Comparison of ENCODE assay signal across 16 cellular contexts in genomic region chr13:98301721-98302120, GRCh38.
DNase-seq lines count a peak whose midpoint lies in the region; ATAC-seq and TF ChIP-seq lines count a peak whose summit lies in the region.
"Had no signal": no experiment of that assay in that cellular context is flagged by ENCODE, and none has a peak within 500 bp of the region (broad histone marks: within the 10 kb centered on the region; RNA-seq: fewer than 3 reads in every experiment).

No MANE protein-coding gene starts in this region.

- H3K23ac ChIP-seq in IMR-90 (ENCODE audit: low read depth, low read length), result peak overlapping the region; percentile 91

- peaks cover 44 to 89% of the 10 kb centered on the region in 2 experiments for H3K79me1 ChIP-seq in IMR-90 (ENCODE audit: low read depth in 1 of 2, low read length in 2 of 2)

- H2BK5ac ChIP-seq in IMR-90 (ENCODE audit: low read depth, low read length, poor library complexity, severe bottlenecking), result peak overlapping the region; percentile 99

- TF ChIP-seq CTCF in IMR-90 (conservative IDR thresholded peaks at IDR 0.05; ENCODE audit: low read depth, low read length) (no peak), astrocyte of the spinal cord (IDR thresholded peaks at IDR 0.05; ENCODE audit: low read depth, low read length) (no peak), left lung (IDR thresholded peaks at IDR 0.05) (no peak)

- BruUV-seq in IMR-90 (replicated peaks; lab: Mats Ljungman, UMichigan), result no TSS peak

- peak overlapping the region; percentile 82 for H2BK15ac ChIP-seq in IMR-90 (ENCODE audit: low read depth, low read length)

- peak overlapping the region; percentile 88 for H2AK9ac ChIP-seq in IMR-90 (replicated peaks; ENCODE audit: low read depth, low read length, poor library complexity)

- H2BK20ac ChIP-seq in IMR-90 (ENCODE audit: low read depth, low read length), result peak overlapping the region; percentile 91

- peak overlapping the region; percentile 96 for H3K27ac ChIP-seq in IMR-90 (ENCODE audit: insufficient read depth, low read length)
- H3K27ac ChIP-seq in left lung, result peak overlapping the region; percentile 1 to 58
- H3K27ac ChIP-seq in temporal lobe (ENCODE audit: low read depth, low read length), result peak overlapping the region; percentile 3
- H3K27ac ChIP-seq: right atrium auricular region had no signal

- H2BK120ac ChIP-seq in IMR-90 (ENCODE audit: low read depth, low read length), result peak overlapping the region; percentile 93

- peak overlapping the region; percentile 99 for H4K91ac ChIP-seq in IMR-90 (ENCODE audit: insufficient read depth, low read depth, low read length)

- peak overlapping the region; percentile 100 for H3K4ac ChIP-seq in IMR-90 (ENCODE audit: low read depth, low read length)

- peak overlapping the region; percentile 90 for H3K4me2 ChIP-seq in IMR-90 (ENCODE audit: low read depth, low read length)

- DNase-seq in IMR-90 (peak; percentile 89), astrocyte of the spinal cord (ENCODE audit: low read depth, low spot score) (peak; percentile 48), left lung (no peak), NCI-H524 (lab: John Stamatoyannopoulos, UW) (no peak), OCI-M2 (lab: John Stamatoyannopoulos, UW; ENCODE audit: unreplicated experiment) (no peak), NCI-H128 (lab: John Stamatoyannopoulos, UW; ENCODE audit: unreplicated experiment) (no peak), HT-29 (ENCODE audit: low spot score) (no peak)
- DNase-seq: CD4-positive, alpha-beta memory T cell; cortex of kidney; immature natural killer cell; NCI-H2107; stimulated activated CD4-positive, alpha-beta T cell treated with anti-CD3 and anti-CD28 coated beads, Interleukin-4, amount 100 ng/mL, for 1 hour had no signal

- H3K9me3 ChIP-seq in IMR-90 (ENCODE audit: control insufficient read depth, insufficient read depth, low read length), result no peaks in the 10 kb centered on the region
- H3K9me3 ChIP-seq in left lung, result no peaks in the 10 kb centered on the region
- H3K9me3 ChIP-seq: HAP-1, right atrium auricular region had no signal

- H3K18ac ChIP-seq in IMR-90 (ENCODE audit: low read depth, low read length), result peak overlapping the region; percentile 96

- peak overlapping the region; percentile 88 for H2AK5ac ChIP-seq in IMR-90 (ENCODE audit: low read depth, low read length)

- H3K4me3 ChIP-seq in IMR-90 (ENCODE audit: insufficient read depth, low read depth, low read length) (peak overlapping the region; percentile 17; the same call in 1 of the 2 replicates), astrocyte of the spinal cord (ENCODE audit: low read depth, low read length) (no peak overlapping the region), left lung (no peak overlapping the region)
- H3K4me3 ChIP-seq: HAP-1, right atrium auricular region had no signal

- in situ Hi-C loops in IMR-90 (cut with MboI; ENCODE audit: low sequenced_read_pairs), result no loop called here
- in situ Hi-C loops in astrocyte of the spinal cord (cut with HindIII; ENCODE audit: low sequenced_read_pairs), result no loop called here

- peak overlapping the region; percentile 88 for H3K9ac ChIP-seq in IMR-90 (ENCODE audit: low read depth, low read length)

- no peak for TF ChIP-seq RAD21 in IMR-90 (IDR thresholded peaks at IDR 0.05; ENCODE audit: low read length)

- POLR2A ChIA-PET in IMR-90 (lab: Charles Lee; ENCODE audit: unreplicated experiment), result interaction anchor here (0.5 to 0.8 kb wide), 2 partner anchors 112 to 150 kb away, joined by 3 read pairs; no protein-coding TSS in a partner anchor

- CTCF ChIA-PET in IMR-90 (lab: Yijun Ruan, JAX), result interaction anchor here (0.8 kb wide), 1 partner anchor 53 kb away, joined by 3 read pairs; no protein-coding TSS in a partner anchor

- H3K4me1 ChIP-seq in IMR-90 (ENCODE audit: control insufficient read depth, insufficient read depth, low read length) (peaks cover 44% of the 10 kb centered on the region), left lung (peaks cover 17 to 41% of the 10 kb centered on the region in 2 donors)

- H2AFZ ChIP-seq in IMR-90 (replicated peaks; ENCODE audit: low read length, poor library complexity), result no peak overlapping the region

- peak overlapping the region; percentile 96 for H3K56ac ChIP-seq in IMR-90 (ENCODE audit: extremely low read depth, insufficient read depth, low read length)

- peaks cover 10% of the 10 kb centered on the region for H4K20me1 ChIP-seq in IMR-90 (ENCODE audit: insufficient read depth, low read length)

- H3K27me3 ChIP-seq in IMR-90 (ENCODE audit: control insufficient read depth, insufficient read depth, low read length) (no peaks in the 10 kb centered on the region), left lung (no peaks in the 10 kb centered on the region)
- H3K27me3 ChIP-seq: right atrium auricular region had no signal

- intact Hi-C loops in IMR-90 (cut with micrococcal nuclease) (loop anchor here (2.0 to 5.0 kb wide), 3 partner anchors 69 to 154 kb away; no protein-coding TSS in a partner anchor), left lung (cut with DNase I) (no loop called here)

- dilution Hi-C loops in IMR-90 (cut with HindIII; ENCODE audit: low sequenced_read_pairs, unreplicated experiment), result no loop called here

- peaks cover 4% of the 10 kb centered on the region for H3K36me3 ChIP-seq in IMR-90 (ENCODE audit: control insufficient read depth, insufficient read depth, low read length)
- H3K36me3 ChIP-seq in left lung, result no peaks in the 10 kb centered on the region
- H3K36me3 ChIP-seq: HAP-1, right atrium auricular region had no signal

- no peak for TF ChIP-seq POLR2A in IMR-90 (IDR thresholded peaks at IDR 0.05; ENCODE audit: low read depth, low read length)

- H4K8ac ChIP-seq in IMR-90 (ENCODE audit: low read depth in 2 of 2, low read length in 2 of 2), result peak overlapping the region; percentile 71 to 97

- ATAC-seq in IMR-90 (ENCODE audit: low read depth) (peak; percentile 73), left lung (peak; percentile 19)
- ATAC-seq: WTC11 had no signal

- H3K9me1 ChIP-seq in IMR-90 (ENCODE audit: insufficient read depth, low read length), result peaks cover 36% of the 10 kb centered on the region

- H4K5ac ChIP-seq in IMR-90 (ENCODE audit: low read depth, low read length), result peak overlapping the region; percentile 95

- H3K14ac ChIP-seq in IMR-90 (replicated peaks; ENCODE audit: low read depth, low read length), result peak overlapping the region; percentile 88

- 0% methylated on average over 2 of the region's 7 CpGs; no CpG with 5 or more reads in 1 of the 2 experiments for WGBS in IMR-90 (ENCODE audit: extremely low coverage in 2 of 2, insufficient read length in 1 of 2), 2 experiments

TF ChIP-seq in IMR-90, 13 proteins besides CTCF, POLR2A, EP300 and RAD21:
- TF ChIP-seq MAZ (IDR thresholded peaks at IDR 0.05; ENCODE audit: borderline replicate concordance, low read depth, low read length) (no peak), RCOR1 (IDR thresholded peaks at IDR 0.05; ENCODE audit: insufficient replicate concordance, low read length) (no peak), RFX5 (IDR thresholded peaks at IDR 0.05; ENCODE audit: low read depth, low read length) (no peak), SMC3 (IDR thresholded peaks at IDR 0.05; ENCODE audit: low read depth, low read length) (no peak), CHD1 (IDR thresholded peaks at IDR 0.05; ENCODE audit: low read depth, low read length) (no peak)

Comparison
In these comparisons a context has a peak if more than half of its experiments do, and no peak if none do; other contexts are left out.
1. DNase-seq: peak in IMR-90 (single experiment) and astrocyte of the spinal cord (single experiment); none in left lung (0 of 2), NCI-H524 (0 of 2), OCI-M2 (single experiment), NCI-H128 (single experiment) and HT-29 (single experiment).
2. H3K27ac ChIP-seq: peak in every context shown above with its lines; median percentile 96 in IMR-90; 30 in left lung; 3 in temporal lobe.